20 cellular contexts compared by ENCODE assay signal in the genomic region with DNA sequence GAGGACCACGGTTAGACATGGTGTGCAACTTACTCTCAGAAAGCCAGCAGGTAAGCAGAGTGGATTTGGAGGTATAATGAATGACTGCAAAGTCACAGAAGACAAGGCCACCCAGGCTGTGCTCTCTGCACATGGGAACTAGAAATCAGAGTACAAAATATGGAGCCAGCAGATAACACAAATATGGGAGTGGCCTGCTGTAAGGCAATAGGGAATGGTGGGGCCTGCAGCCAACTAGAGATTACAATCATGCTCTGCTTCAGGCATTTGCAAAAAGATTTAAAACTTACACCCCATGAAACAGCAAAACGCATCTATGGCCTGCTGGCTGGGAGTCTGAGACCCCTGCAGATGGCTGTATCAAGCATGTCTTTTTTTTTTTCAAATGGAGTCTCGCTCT. TPM values are rescaled to one million over a fixed set of nuclear protein-coding genes. Genes with fewer than 3 reads are reported as not detected.
DNase-seq lines count a peak whose midpoint lies in the region; ATAC-seq and TF ChIP-seq lines count a peak whose summit lies in the region.
"Had no signal": no experiment of that assay in that cellular context is flagged by ENCODE, and none has a peak within 500 bp of the region (broad histone marks: within the 10 kb centered on the region; RNA-seq: fewer than 3 reads in every experiment).

No MANE protein-coding gene starts in this region.

- WGBS in sigmoid colon, 2 donors = 90 to 92% methylated on average over 3 of the region's 3 CpGs

- no peak overlapping the region for H3K4me3 Mint-ChIP-seq in activated naive CD8-positive, alpha-beta T cell treated with anti-CD3 and anti-CD28 coated beads, Interleukin-2, amount 50 U/mL, for 24 hours
- H3K4me3 Mint-ChIP-seq in immature natural killer cell = no peak overlapping the region
- H3K4me3 Mint-ChIP-seq: activated naive CD4-positive, alpha-beta T cell treated with anti-CD3 and anti-CD28 coated beads, Interleukin-2, amount 10 ng/mL, durations not matched to agents 7 days and 5 days; central memory CD8-positive, alpha-beta T cell; type B pancreatic cell had no signal

- H3K9me3 ChIP-seq in sigmoid colon (no peaks in the 10 kb centered on the region), left ventricle myocardium inferior (replicated peaks) (no peaks in the 10 kb centered on the region)
- H3K9me3 ChIP-seq: spleen had no signal

- peaks cover 82% of the 10 kb centered on the region for H3K4me1 Mint-ChIP-seq in activated naive CD8-positive, alpha-beta T cell treated with anti-CD3 and anti-CD28 coated beads, Interleukin-2, amount 50 U/mL, for 24 hours
- peaks cover 23 to 37% of the 10 kb centered on the region in 2 donors for H3K4me1 Mint-ChIP-seq in immature natural killer cell

- ATAC-seq in activated naive CD8-positive, alpha-beta T cell treated with anti-CD3 and anti-CD28 coated beads, Interleukin-2, amount 50 U/mL, for 24 hours = no peak

- TF ChIP-seq EP300 in sigmoid colon (IDR thresholded peaks at IDR 0.05) = no peak

- H3K27ac ChIP-seq in C4-2B (peak overlapping the region; percentile 44), sigmoid colon (peak overlapping the region in 3 of 4 donors; percentile 50 to 59 (median 58)), left ventricle myocardium inferior (replicated peaks) (no peak overlapping the region)
- H3K27ac ChIP-seq: epithelial cell of prostate, GM23248 had no signal

- no peaks in the 10 kb centered on the region for H3K9me3 Mint-ChIP-seq in activated naive CD8-positive, alpha-beta T cell treated with anti-CD3 and anti-CD28 coated beads, Interleukin-2, amount 50 U/mL, for 24 hours
- no peaks in the 10 kb centered on the region for H3K9me3 Mint-ChIP-seq in immature natural killer cell
- H3K9me3 Mint-ChIP-seq: activated naive CD4-positive, alpha-beta T cell treated with anti-CD3 and anti-CD28 coated beads, Interleukin-2, amount 10 ng/mL, durations not matched to agents 7 days and 5 days; central memory CD8-positive, alpha-beta T cell; type B pancreatic cell had no signal

- H3K36me3 ChIP-seq in sigmoid colon (peaks cover 0 to 21% (median 0%) of the 10 kb centered on the region in 4 donors), left ventricle myocardium inferior (no peaks in the 10 kb centered on the region)

- no peaks in the 10 kb centered on the region for H3K27me3 ChIP-seq in sigmoid colon
- H3K27me3 ChIP-seq in left ventricle myocardium inferior (ENCODE audit: low read depth) = no peaks in the 10 kb centered on the region
- H3K27me3 ChIP-seq: spleen had no signal

- peak overlapping the region; percentile 99 for H3K27ac Mint-ChIP-seq in activated naive CD8-positive, alpha-beta T cell treated with anti-CD3 and anti-CD28 coated beads, Interleukin-2, amount 50 U/mL, for 24 hours
- peak overlapping the region in 1 of 6 donors; percentile 37 for H3K27ac Mint-ChIP-seq in immature natural killer cell
- H3K27ac Mint-ChIP-seq: type B pancreatic cell had no signal

- TF ChIP-seq CTCF in C4-2B (conservative IDR thresholded peaks at IDR 0.05) (no peak), sigmoid colon (IDR thresholded peaks at IDR 0.05) (no peak), left ventricle myocardium inferior (IDR thresholded peaks at IDR 0.05; ENCODE audit: borderline replicate concordance) (no peak)

- intact Hi-C loops in sigmoid colon (cut with DNase I) (no loop called here), left ventricle myocardium inferior (cut with micrococcal nuclease) (no loop called here)

- H3K27me3 Mint-ChIP-seq in activated naive CD8-positive, alpha-beta T cell treated with anti-CD3 and anti-CD28 coated beads, Interleukin-2, amount 50 U/mL, for 24 hours = no peaks in the 10 kb centered on the region
- peaks cover 0 to 1% (median 0%) of the 10 kb centered on the region in 3 donors for H3K27me3 Mint-ChIP-seq in immature natural killer cell (ENCODE audit: low read depth in 3 of 3)
- H3K27me3 Mint-ChIP-seq: activated naive CD4-positive, alpha-beta T cell treated with anti-CD3 and anti-CD28 coated beads, Interleukin-2, amount 10 ng/mL, durations not matched to agents 7 days and 5 days; central memory CD8-positive, alpha-beta T cell had no signal

- H3K4me3 ChIP-seq in sigmoid colon = no peak overlapping the region
- H3K4me3 ChIP-seq in left ventricle myocardium inferior = no peak overlapping the region
- H3K4me3 ChIP-seq: GM23248, spleen had no signal

- peaks cover 0 to 31% (median 28%) of the 10 kb centered on the region in 4 donors for H3K4me1 ChIP-seq in sigmoid colon
- peaks cover 3% of the 10 kb centered on the region for H3K4me1 ChIP-seq in left ventricle myocardium inferior

- TF ChIP-seq POLR2A in sigmoid colon (IDR thresholded peaks at IDR 0.05) = no peak

- DNase-seq in OCI-M1 (lab: John Stamatoyannopoulos, UW) (peak; percentile 27), sigmoid colon (no peak), hepatic stellate cell (ENCODE audit: low spot score) (no peak), left ventricle myocardium inferior (no peak), H4 (ENCODE audit: low spot score) (no peak), immature natural killer cell (no peak)
- DNase-seq in activated naive CD8-positive, alpha-beta T cell treated with anti-CD3 and anti-CD28 coated beads, Interleukin-2, amount 50 U/mL, for 24 hours = no peak
- DNase-seq: activated naive CD4-positive, alpha-beta T cell treated with anti-CD3 and anti-CD28 coated beads, Interleukin-2, amount 10 ng/mL, durations not matched to agents 7 days and 5 days; DMS 273 treated with DMSO at 0.1 percent for 48 hours; hippocampal formation; left ventricle myocardium superior; midbrain; NCI-H1105; spleen; stimulated activated CD4-positive, alpha-beta T cell treated with anti-CD3 and anti-CD28 coated beads, Interleukin-4, amount 100 ng/mL, for 1 hour had no signal

- peaks cover 31% of the 10 kb centered on the region for H3K36me3 Mint-ChIP-seq in activated naive CD8-positive, alpha-beta T cell treated with anti-CD3 and anti-CD28 coated beads, Interleukin-2, amount 50 U/mL, for 24 hours (ENCODE audit: low read depth)
- peaks cover 0 to 6% (median 3%) of the 10 kb centered on the region in 3 donors for H3K36me3 Mint-ChIP-seq in immature natural killer cell
- H3K36me3 Mint-ChIP-seq: type B pancreatic cell had no signal

RNA-seq across cellular contexts. Expression of a gene that starts 47.0 kb away (rescaled TPM):
- total RNA-seq in sigmoid colon (100 to 1,000 TPM; 125 to 192 (median 167) TPM), left ventricle myocardium inferior (5.6 TPM)
- polyA plus RNA-seq in sigmoid colon (100 to 1,000 TPM in 1 of 3 donors, 10 to 100 TPM in 2; 54.1 to 106 (median 64.3) TPM), immature natural killer cell (10 to 100 TPM; 11.8 to 48.4 (median 40.7) TPM)
- total RNA-seq in H4 (2014; rRNA removed; shearing (Covaris generic)) = 28.7 and 36.2 TPM in 2 replicates
